17 cellular contexts compared by ENCODE assay signal in the genomic region with DNA sequence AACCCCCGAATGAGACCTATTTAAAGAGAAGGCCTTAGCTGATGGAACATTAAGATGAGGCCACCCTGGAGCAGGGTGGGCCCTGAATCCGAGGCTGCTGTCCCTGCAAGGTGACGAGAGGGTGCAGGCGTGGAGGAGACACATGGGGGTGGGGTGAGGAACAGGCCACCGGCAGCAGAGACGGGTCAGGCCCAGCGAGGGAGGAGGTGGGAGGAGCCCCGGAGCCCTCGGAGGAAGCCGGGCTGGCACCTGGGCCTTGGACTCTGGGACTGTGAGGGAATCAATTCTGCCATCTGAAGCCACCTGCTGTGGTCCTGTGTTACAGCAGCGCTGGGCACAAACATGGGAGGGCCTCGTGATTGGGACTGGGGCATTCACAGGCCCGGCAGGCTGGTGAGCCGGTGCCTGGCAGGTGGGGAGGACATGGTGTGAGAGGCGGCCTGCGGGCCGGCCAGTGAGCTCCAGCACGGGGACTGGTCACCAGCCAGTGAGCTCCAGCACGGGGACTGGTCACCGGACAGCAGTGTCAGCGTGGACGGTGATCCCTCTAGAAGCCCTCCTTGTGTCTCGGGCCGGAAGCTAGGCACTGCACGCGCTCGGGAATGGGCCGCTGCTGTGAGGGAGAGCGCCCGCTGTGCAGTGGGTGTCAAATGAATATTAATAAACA. TPM values are rescaled to one million over a fixed set of nuclear protein-coding genes. Genes with fewer than 3 reads are reported as not detected.
DNase-seq lines count a peak whose midpoint lies in the region; ATAC-seq and TF ChIP-seq lines count a peak whose summit lies in the region.
"Had no signal": no experiment of that assay in that cellular context is flagged by ENCODE, and none has a peak within 500 bp of the region (broad histone marks: within the 10 kb centered on the region; RNA-seq: fewer than 3 reads in every experiment).

No MANE protein-coding gene starts in this region.

- peaks cover 23 to 30% of the 10 kb centered on the region in 2 donors for H3K9me3 ChIP-seq in breast epithelium
- peaks cover 10% of the 10 kb centered on the region for H3K9me3 ChIP-seq in mammary epithelial cell (replicated peaks; ENCODE audit: insufficient read depth, low read length)
- no peaks in the 10 kb centered on the region for H3K9me3 ChIP-seq in SK-N-MC (ENCODE audit: low read depth, low read length)
- H3K9me3 ChIP-seq in trophoblast cell (ENCODE audit: insufficient read depth, low read depth, low read length), result peaks cover 23% of the 10 kb centered on the region
- H3K9me3 ChIP-seq: gastrocnemius medialis had no signal

- H2AFZ ChIP-seq in mammary epithelial cell (ENCODE audit: low read depth, low read length), result no peak overlapping the region
- no peak overlapping the region for H2AFZ ChIP-seq in trophoblast cell (ENCODE audit: insufficient read depth, low read length, poor library complexity)

- H3K4me2 ChIP-seq in mammary epithelial cell (ENCODE audit: insufficient read depth, low read depth, low read length) (no peak overlapping the region), trophoblast cell (ENCODE audit: low read length) (no peak overlapping the region)

- H2AK5ac ChIP-seq in trophoblast cell (ENCODE audit: low read length), result no peak overlapping the region

- dilution Hi-C loops in mammary epithelial cell (cut with HindIII; ENCODE audit: low sequenced_read_pairs), result loop anchor here (5.0 kb wide), 1 partner anchor 36 kb away; no protein-coding TSS in a partner anchor

- no peak overlapping the region for H3K14ac ChIP-seq in trophoblast cell (ENCODE audit: low read length)

- H3K9ac ChIP-seq in mammary epithelial cell (ENCODE audit: insufficient read depth, low read length) (no peak overlapping the region), SK-N-MC (ENCODE audit: insufficient read length) (no peak overlapping the region), trophoblast cell (ENCODE audit: low read length) (no peak overlapping the region)

- TF ChIP-seq POLR2A in breast epithelium (IDR thresholded peaks at IDR 0.05), result no peak

- H3K36me3 Mint-ChIP-seq in endothelial cell (ENCODE audit: low read depth, unreplicated experiment) (no peaks in the 10 kb centered on the region), type B pancreatic cell (no peaks in the 10 kb centered on the region)

- H4K20me1 ChIP-seq in mammary epithelial cell (ENCODE audit: insufficient read depth, low read length), result no peaks in the 10 kb centered on the region

- H3K36me3 ChIP-seq in breast epithelium, result no peaks in the 10 kb centered on the region
- no peaks in the 10 kb centered on the region for H3K36me3 ChIP-seq in mammary epithelial cell (ENCODE audit: insufficient read depth, low read length)
- H3K36me3 ChIP-seq in SK-N-MC (ENCODE audit: insufficient read depth, low read length), result no peaks in the 10 kb centered on the region; the same call in 1 of the 2 replicates
- no peaks in the 10 kb centered on the region for H3K36me3 ChIP-seq in trophoblast cell (ENCODE audit: control insufficient read depth in 1 of 2, insufficient read depth in 2 of 2, low read length in 2 of 2)
- H3K36me3 ChIP-seq: cardiac muscle cell, gastrocnemius medialis, spleen had no signal

- no peak overlapping the region for H3K27ac Mint-ChIP-seq in endothelial cell (ENCODE audit: unreplicated experiment)
- no peak overlapping the region for H3K27ac Mint-ChIP-seq in type B pancreatic cell

- intact Hi-C loops in breast epithelium (cut with DNase I; ENCODE audit: low total_unique reads) (no loop called here), mammary epithelial cell (cut with micrococcal nuclease) (no loop called here)

- H2BK5ac ChIP-seq in trophoblast cell (ENCODE audit: low read depth, low read length, poor library complexity), result no peak overlapping the region

- no peak overlapping the region for H4K91ac ChIP-seq in trophoblast cell (ENCODE audit: low read depth, low read length)

- H3K23ac ChIP-seq in trophoblast cell (ENCODE audit: low read length), result no peak overlapping the region

- CTCF ChIA-PET in mammary epithelial cell (lab: Charles Lee; ENCODE audit: low non-redundant PET), result no interaction called here

- H2BK120ac ChIP-seq in trophoblast cell (ENCODE audit: insufficient read depth, low read length, poor library complexity), result no peak overlapping the region

- H3K27me3 ChIP-seq in breast epithelium (no peaks in the 10 kb centered on the region), mammary epithelial cell (ENCODE audit: insufficient read depth, low read length) (no peaks in the 10 kb centered on the region), trophoblast cell (ENCODE audit: insufficient read depth, low read length) (peaks cover 11% of the 10 kb centered on the region)

- H3K4me3 ChIP-seq in breast epithelium (peak overlapping the region in 2 of 3 donors; percentile 63 to 74), mammary epithelial cell (replicated peaks in 1 of 3; ENCODE audit: insufficient read depth in 1 of 3, low read depth in 2 of 3, low read length in 3 of 3) (no peak overlapping the region), SK-N-MC (no peak overlapping the region), trophoblast cell (ENCODE audit: low read depth, low read length) (no peak overlapping the region)

- H4K12ac ChIP-seq in trophoblast cell (ENCODE audit: low read depth, low read length), result no peak overlapping the region

- H3K4me1 Mint-ChIP-seq in endothelial cell (ENCODE audit: unreplicated experiment) (peaks cover 3% of the 10 kb centered on the region), type B pancreatic cell (ENCODE audit: unreplicated experiment) (peaks cover 3% of the 10 kb centered on the region)

- DNase-seq in breast epithelium (ENCODE audit: low spot score in 2 of 2), result no peak
- DNase-seq in mammary epithelial cell, result no peak
- DNase-seq in SK-N-MC (ENCODE audit: low read depth, low spot score), result no peak
- no peak for DNase-seq in endothelial cell (ENCODE audit: low spot score)
- no peak for DNase-seq in type B pancreatic cell (ENCODE audit: extremely low spot score, unreplicated experiment)
- DNase-seq in trophoblast cell, result no peak
- DNase-seq: activated CD4-positive, CD25-positive, alpha-beta regulatory T cell treated with anti-CD3 and anti-CD28 coated beads, Interleukin-2, amount 50 U/mL, for 72 hours; activated effector memory CD4-positive, alpha-beta T cell treated with anti-CD3 and anti-CD28 coated beads, Interleukin-2, amount 50 U/mL, for 16 hours; gastrocnemius medialis; KG1; mesendoderm; NCI-H1436 treated with DMSO at 0.1 percent for 48 hours; NCI-H524 treated with DMSO at 0.1 percent for 48 hours had no signal

- 98% methylated on average over 23 of the region's 30 CpGs for WGBS in mammary epithelial cell (ENCODE audit: low coverage, missing lambda C conversion rate)
- WGBS in trophoblast cell (ENCODE audit: extremely low coverage, insufficient coverage, insufficient read length), result no CpG with 5 or more reads among the region's 30 CpGs

- no peak overlapping the region for H4K8ac ChIP-seq in trophoblast cell (ENCODE audit: low read depth, low read length)

- TF ChIP-seq CTCF in breast epithelium (IDR thresholded peaks at IDR 0.05), result no peak
- TF ChIP-seq CTCF in mammary epithelial cell (conservative IDR thresholded peaks at IDR 0.05 in 1 of 2, IDR thresholded peaks at IDR 0.05 in 1 of 2; ENCODE audit: extremely low read depth in 1 of 2, insufficient read depth in 1 of 2, low read depth in 1 of 2, low read length in 2 of 2), result no peak
- no peak for TF ChIP-seq CTCF in endothelial cell (IDR thresholded peaks at IDR 0.05; ENCODE audit: unreplicated experiment)
- TF ChIP-seq CTCF in type B pancreatic cell (conservative IDR thresholded peaks at IDR 0.05), result no peak

- H2BK12ac ChIP-seq in trophoblast cell (ENCODE audit: low read length), result no peak overlapping the region

- no peaks in the 10 kb centered on the region for H3K79me2 ChIP-seq in mammary epithelial cell (ENCODE audit: insufficient read depth, low read length)
- peaks cover 2% of the 10 kb centered on the region for H3K79me2 ChIP-seq in trophoblast cell (ENCODE audit: control insufficient read depth, insufficient read depth, low read length, poor library complexity)

- H3K27ac ChIP-seq in breast epithelium (no peak overlapping the region), mammary epithelial cell (ENCODE audit: insufficient read depth, low read depth, low read length) (no peak overlapping the region), SK-N-MC (peak overlapping the region; percentile 62), trophoblast cell (ENCODE audit: low read depth, low read length) (no peak overlapping the region)

- H3K4me1 ChIP-seq in breast epithelium (no peaks in the 10 kb centered on the region), mammary epithelial cell (ENCODE audit: insufficient read depth, low read length) (peaks cover 12% of the 10 kb centered on the region), trophoblast cell (ENCODE audit: control insufficient read depth in 1 of 2, insufficient read depth in 2 of 2, low read length in 2 of 2) (peaks cover 9 to 10% of the 10 kb centered on the region in 2 experiments)

- H3K4me3 Mint-ChIP-seq in endothelial cell (ENCODE audit: unreplicated experiment) (peak overlapping the region; percentile 70), type B pancreatic cell (peak overlapping the region; percentile 55)

- ATAC-seq in HG03159 (IDR thresholded peaks at IDR 0.05; ENCODE audit: unreplicated experiment) (no peak), HG02884 (IDR thresholded peaks at IDR 0.05; ENCODE audit: unreplicated experiment) (no peak)
- ATAC-seq: gastrocnemius medialis had no signal

- no peaks in the 10 kb centered on the region for H3K9me3 Mint-ChIP-seq in endothelial cell (ENCODE audit: unreplicated experiment)
- peaks cover 4% of the 10 kb centered on the region for H3K9me3 Mint-ChIP-seq in type B pancreatic cell

- peaks cover 7% of the 10 kb centered on the region for H3K79me1 ChIP-seq in trophoblast cell (ENCODE audit: low read length)

- H3K27me3 Mint-ChIP-seq in endothelial cell (ENCODE audit: unreplicated experiment), result peaks cover 10% of the 10 kb centered on the region
- H3K27me3 Mint-ChIP-seq in type B pancreatic cell, result peaks cover 60% of the 10 kb centered on the region

- H3K18ac ChIP-seq in trophoblast cell (ENCODE audit: low read length), result no peak overlapping the region

- BruUV-seq in mammary epithelial cell (replicated peaks; lab: Mats Ljungman, UMichigan), result no TSS peak

- in situ Hi-C loops in mammary epithelial cell (cut with MboI; ENCODE audit: low sequenced_read_pairs in 2 of 2), result no loop called here

- no peak overlapping the region for H3K4ac ChIP-seq in trophoblast cell (ENCODE audit: low read depth, low read length)

RNA-seq across cellular contexts. Expression of a gene that starts 46.7 kb away (rescaled TPM):
- total RNA-seq in breast epithelium (10 to 100 TPM; 10.1 to 14.3 (median 11.1) TPM), mammary epithelial cell (10 to 100 TPM; 17.5 to 27.7 TPM), endothelial cell (ENCODE audit: unreplicated experiment) (18.2 TPM), type B pancreatic cell (ENCODE audit: low replicate concordance) (23.9 and 27.8 TPM in 2 replicates)
- 10.3 TPM for polyA plus RNA-seq in mammary epithelial cell
- polyA minus RNA-seq in mammary epithelial cell, result 7.5 TPM
- 22.0 and 22.3 TPM in 2 replicates for polyA plus RNA-seq in trophoblast cell (2013)

RNA-seq across cellular contexts. Expression of a gene that starts 46.8 kb away (rescaled TPM):
- total RNA-seq in breast epithelium (10 to 100 TPM; 11.2 to 16.7 (median 16.4) TPM), mammary epithelial cell (10 to 100 TPM in 1 of 2 donors, 1 to 10 TPM in 1; 8.8 to 20.4 TPM), endothelial cell (ENCODE audit: unreplicated experiment) (16.1 TPM), type B pancreatic cell (ENCODE audit: low replicate concordance) (22.1 and 30.5 TPM in 2 replicates)
- polyA plus RNA-seq in mammary epithelial cell, result 12.5 TPM
- 17.8 TPM for polyA minus RNA-seq in mammary epithelial cell
- polyA plus RNA-seq in trophoblast cell (2013), result 6.5 and 6.9 TPM in 2 replicates

Comparison
In these comparisons a context has a peak if more than half of its experiments do, and no peak if none do; other contexts are left out.
1. H3K4me3 ChIP-seq: peak in breast epithelium (2 of 3); none in mammary epithelial cell (0 of 3), SK-N-MC (single experiment) and trophoblast cell (single experiment).